8 cellular contexts compared by ENCODE assay signal in genomic region chr12:130871286-130872178, GRCh38. TPM values are rescaled to one million over a fixed set of nuclear protein-coding genes. Genes with fewer than 3 reads are reported as not detected.
DNase-seq lines count a peak whose midpoint lies in the region; ATAC-seq and TF ChIP-seq lines count a peak whose summit lies in the region.

TSS of gene RAN (plus strand) at chr12:130872066. CDS start at chr12:130872594, 528 bp downstream.

- POLR2A ChIA-PET in BJ (lab: Charles Lee) = no interaction called here

- H3K4me1 ChIP-seq in left lung = peaks cover 15 to 32% of the 10 kb centered on the region in 2 donors

- peak within 1 kb of the TSS; percentile 85 for H3K4me3 ChIP-seq in BJ (ENCODE audit: low read depth, low read length)
- H3K4me3 ChIP-seq in left lung = peak within 1 kb of the TSS; percentile 70 to 90

- TF ChIP-seq CTCF in BJ (IDR thresholded peaks at IDR 0.05; ENCODE audit: insufficient read depth, low read depth, low read length) = no peak
- TF ChIP-seq CTCF in left lung (IDR thresholded peaks at IDR 0.05) = no peak

- CTCF ChIA-PET in BJ (lab: Yijun Ruan, JAX) = interaction anchor here (0.6 to 1.7 kb wide), 7 partner anchors 13 to 45 kb away, joined by 3 to 6 read pairs (median 3); no protein-coding TSS in a partner anchor

- peak; percentile 74 for ATAC-seq in GM19328 (IDR thresholded peaks at IDR 0.05; ENCODE audit: unreplicated experiment)
- peak; percentile 58 for ATAC-seq in HG03520 (IDR thresholded peaks at IDR 0.05; ENCODE audit: unreplicated experiment)
- peak; percentile 88 for ATAC-seq in left lung

- H3K27me3 ChIP-seq in BJ (ENCODE audit: control insufficient read depth, insufficient read depth, low read length) = no peaks in the 10 kb centered on the region
- H3K27me3 ChIP-seq in left lung = no peaks in the 10 kb centered on the region

- DNase-seq in BJ (ENCODE audit: low read depth) = peak; percentile 68
- peak; percentile 97 for DNase-seq in NCI-H69 (lab: John Stamatoyannopoulos, UW)
- DNase-seq in activated CD4-positive, alpha-beta T cell treated with anti-CD3 and anti-CD28 coated beads, Interleukin-2, amount 50 U/mL, for 1 hour = peak; percentile 87
- peak; percentile 26 for DNase-seq in cortex of kidney (lab: John Stamatoyannopoulos, UW)
- peak; percentile 94 to 97 for DNase-seq in left lung
- peak; percentile 91 for DNase-seq in stimulated activated CD4-positive, alpha-beta T cell treated with anti-CD3 and anti-CD28 coated beads, Interleukin-2, amount 100 ng/mL, for 4 hours (ENCODE audit: low read depth)

- H3K27ac ChIP-seq in left lung = peak within 1 kb of the TSS; percentile 85 to 87

- no peaks in the 10 kb centered on the region for H3K9me3 ChIP-seq in left lung

- H3K36me3 ChIP-seq in BJ (ENCODE audit: control insufficient read depth, insufficient read depth, low read length) (peaks cover 6% of the 10 kb centered on the region), left lung (peaks cover 0 to 36% of the 10 kb centered on the region in 2 donors)

- intact Hi-C loops in left lung (cut with DNase I) = no loop called here

RNA-seq across cellular contexts. Expression of gene RAN, which starts in this region (rescaled TPM):
- polyA plus RNA-seq in BJ (2011; rRNA removed) = 1,011 and 1,490 TPM in 2 replicates
- polyA minus RNA-seq in BJ (2011; rRNA and poly(A)+ RNA removed) = 336 and 424 TPM in 2 replicates
- 100 to 1,000 TPM; 431 to 653 TPM for total RNA-seq in left lung

Comparison
In these comparisons a context has a peak if more than half of its experiments do, and no peak if none do; other contexts are left out.
1. Peak in every context shown above with its lines: DNase-seq, ATAC-seq, H3K4me3 ChIP-seq and H3K27ac ChIP-seq.
2. DNase-seq: peak in every context shown above with its lines; median percentile 97 in NCI-H69; 96 in left lung; 91 in stimulated activated CD4-positive, alpha-beta T cell treated with anti-CD3 and anti-CD28 coated beads, Interleukin-2, amount 100 ng/mL, for 4 hours; 87 in activated CD4-positive, alpha-beta T cell treated with anti-CD3 and anti-CD28 coated beads, Interleukin-2, amount 50 U/mL, for 1 hour; 68 in BJ; 26 in cortex of kidney.